Comparison of ENCODE assay signal across 14 cellular contexts in the genomic region with DNA sequence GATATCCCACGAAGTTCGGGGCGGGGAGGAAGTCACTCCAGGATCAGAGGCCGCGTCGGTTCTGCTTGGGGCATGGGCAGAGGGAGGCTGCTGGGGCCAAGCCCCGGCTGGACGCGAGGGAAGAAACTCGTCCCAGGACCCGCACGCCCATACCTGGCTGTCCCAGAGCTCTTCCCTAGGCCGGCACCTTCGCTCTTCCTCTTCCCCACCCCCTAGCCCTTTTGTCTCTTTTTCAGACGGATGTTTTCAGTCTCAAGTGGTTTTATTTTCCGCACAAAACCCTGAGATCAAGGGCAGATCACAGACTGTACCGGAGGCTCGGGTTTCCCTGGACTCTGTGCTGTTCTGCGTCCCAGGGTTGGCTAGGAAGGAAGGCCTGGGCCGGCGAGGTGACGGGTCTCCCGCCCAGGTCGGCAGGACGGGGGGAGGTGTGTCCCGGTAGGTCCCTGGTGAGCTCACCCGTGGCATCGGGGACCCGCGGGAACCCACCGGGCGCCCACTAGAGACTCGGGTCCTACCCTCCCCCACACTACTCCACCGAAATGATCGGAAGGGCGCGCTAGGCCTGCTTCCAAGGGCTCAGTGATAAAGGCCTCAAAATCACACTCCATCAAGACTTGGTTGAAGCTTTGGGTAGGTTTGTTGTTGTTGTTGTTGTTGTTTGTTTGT. TPM values are rescaled to one million over a fixed set of nuclear protein-coding genes. Genes with fewer than 3 reads are reported as not detected.
DNase-seq lines count a peak whose midpoint lies in the region; ATAC-seq, FAIRE-seq and TF ChIP-seq lines count a peak whose summit lies in the region.
"Had no signal": no experiment of that assay in that cellular context is flagged by ENCODE, and none has a peak within 500 bp of the region (broad histone marks: within the 10 kb centered on the region; RNA-seq: fewer than 3 reads in every experiment).

No MANE protein-coding gene starts in this region.

- H3K27ac Mint-ChIP-seq in WTC11, result no peak overlapping the region
- no peak overlapping the region for H3K27ac Mint-ChIP-seq in HFFc6

- H4K20me1 ChIP-seq in endothelial cell of umbilical vein (replicated peaks; ENCODE audit: control insufficient read depth, extremely low read depth, insufficient read depth, low read length), result no peaks in the 10 kb centered on the region
- H4K20me1 ChIP-seq in neural cell (ENCODE audit: insufficient read depth), result peaks cover 7% of the 10 kb centered on the region

- no peak for TF ChIP-seq RAD21 in neural cell (conservative IDR thresholded peaks at IDR 0.05)

- peaks cover 18% of the 10 kb centered on the region for H3K36me3 Mint-ChIP-seq in WTC11
- peaks cover 3% of the 10 kb centered on the region; the same call in 1 of the 2 replicates for H3K36me3 Mint-ChIP-seq in HFFc6 (ENCODE audit: low read depth)

- H3K9me1 ChIP-seq in endothelial cell of umbilical vein (replicated peaks; ENCODE audit: control insufficient read depth, extremely low read depth, insufficient read depth, low read length), result no peaks in the 10 kb centered on the region

- no TSS peak for BruUV-seq in endothelial cell of umbilical vein (replicated peaks; lab: Mats Ljungman, UMichigan)

- no peak for FAIRE-seq in endothelial cell of umbilical vein (lab: Jason Lieb, UNC)
- FAIRE-seq: endometrium had no signal

- peaks cover 66% of the 10 kb centered on the region for H3K27me3 Mint-ChIP-seq in WTC11 (ENCODE audit: low read depth)
- H3K27me3 Mint-ChIP-seq in HFFc6 (ENCODE audit: insufficient read depth), result peaks cover 85% of the 10 kb centered on the region

- H3K9me3 Mint-ChIP-seq in WTC11 (no peaks in the 10 kb centered on the region), HFFc6 (no peaks in the 10 kb centered on the region)

- no peaks in the 10 kb centered on the region for H3F3A ChIP-seq in neural cell (ENCODE audit: insufficient read depth, low read length, poor library complexity, severe bottlenecking)

- H3K36me3 ChIP-seq in HEK293 (ENCODE audit: control insufficient read depth in 2 of 2, insufficient read depth in 1 of 2, low read length in 2 of 2) (peaks cover 0 to 12% of the 10 kb centered on the region in 2 experiments; a peak in 1 of 3 replicates), endothelial cell of umbilical vein (ENCODE audit: control insufficient read depth in 2 of 2, extremely low read depth in 1 of 2, insufficient read depth in 2 of 2, low read length in 2 of 2) (no peaks in the 10 kb centered on the region), neural cell (ENCODE audit: insufficient read depth, low read length) (no peaks in the 10 kb centered on the region)

- H3K9me2 ChIP-seq in neural cell (ENCODE audit: insufficient read depth, low read length), result no peaks in the 10 kb centered on the region

- no peak overlapping the region for H3K4me3 ChIP-seq in HEK293 (ENCODE audit: low read depth, low read length)
- no peak overlapping the region for H3K4me3 ChIP-seq in endothelial cell of umbilical vein (replicated peaks in 1 of 3; ENCODE audit: insufficient read depth in 1 of 3, low read depth in 1 of 3, low read length in 3 of 3)
- H3K4me3 ChIP-seq in neural cell (ENCODE audit: low read length), result peak overlapping the region; percentile 27

- no peak overlapping the region for H2AFZ ChIP-seq in endothelial cell of umbilical vein (ENCODE audit: low read depth, low read length)
- H2AFZ ChIP-seq in neural cell (ENCODE audit: low read depth, low read length), result no peak overlapping the region

- no peak for TF ChIP-seq CTCF in HEK293 (tag by site-specific recombination; IDR thresholded peaks at IDR 0.05)
- TF ChIP-seq CTCF in WTC11 (IDR thresholded peaks at IDR 0.05), result no peak
- no peak for TF ChIP-seq CTCF in endothelial cell of umbilical vein (IDR thresholded peaks at IDR 0.05; ENCODE audit: extremely low read depth in 1 of 2, insufficient read depth in 1 of 2, low read depth in 1 of 2, low read length in 2 of 2)
- TF ChIP-seq CTCF in neural cell (IDR thresholded peaks at IDR 0.05; ENCODE audit: poor library complexity, severe bottlenecking), result no peak
- TF ChIP-seq CTCF in HFFc6 (IDR thresholded peaks at IDR 0.05), result no peak

- H3K4me2 ChIP-seq in endothelial cell of umbilical vein (ENCODE audit: insufficient read depth, low read length) (no peak overlapping the region), neural cell (ENCODE audit: low read length) (no peak overlapping the region)

- H3K9me3 ChIP-seq in HEK293 (ENCODE audit: control insufficient read depth, insufficient read depth, low read depth, low read length) (no peaks in the 10 kb centered on the region), endothelial cell of umbilical vein (replicated peaks; ENCODE audit: control insufficient read depth, insufficient read depth, low read length) (no peaks in the 10 kb centered on the region), neural cell (ENCODE audit: low read length) (no peaks in the 10 kb centered on the region)

- H3K4me3 Mint-ChIP-seq in WTC11 (peak overlapping the region; percentile 71), HFFc6 (no peak overlapping the region; the same call in 1 of the 2 replicates)
- H3K4me3 Mint-ChIP-seq: activated naive CD4-positive, alpha-beta T cell treated with anti-CD3 and anti-CD28 coated beads, Interleukin-2, amount 50 U/mL, for 24 hours had no signal

- CTCF ChIA-PET in HEK293 (lab: Yijun Ruan, JAX) (interaction anchor here (1.0 kb wide), 1 partner anchor 73 kb away, joined by 3 read pairs; no protein-coding TSS in a partner anchor), WTC11 (lab: Charles Lee) (interaction anchor here (0.6 to 2.6 kb wide), 10 partner anchors 10 to 541 kb away, joined by 3 to 10 read pairs (median 4); no protein-coding TSS in a partner anchor), endothelial cell of umbilical vein (lab: Charles Lee) (no interaction called here)

- peaks cover 77% of the 10 kb centered on the region for H3K4me1 Mint-ChIP-seq in WTC11
- peaks cover 30% of the 10 kb centered on the region for H3K4me1 Mint-ChIP-seq in HFFc6 (ENCODE audit: low read depth)

- H3K27me3 ChIP-seq in endothelial cell of umbilical vein (ENCODE audit: control insufficient read depth in 2 of 2, insufficient read depth in 2 of 2, low read length in 2 of 2), result peaks cover 86 to 98% of the 10 kb centered on the region in 2 experiments
- peaks cover 78% of the 10 kb centered on the region for H3K27me3 ChIP-seq in neural cell (ENCODE audit: insufficient read depth, low read depth, low read length)

- intact Hi-C loops in endothelial cell of umbilical vein (cut with micrococcal nuclease), result loop anchor here (5.0 kb wide), 1 partner anchor 243 kb away; no protein-coding TSS in a partner anchor

- no peak overlapping the region for H3K9ac ChIP-seq in endothelial cell of umbilical vein (replicated peaks; ENCODE audit: extremely low read depth, insufficient read depth, low read length)
- no peak overlapping the region for H3K9ac ChIP-seq in neural cell (ENCODE audit: low read length)

- dilution Hi-C loops in endothelial cell of umbilical vein (cut with MboI; ENCODE audit: extremely low pct_ligation_motif_present, low sequenced_read_pairs), result no loop called here

- TF ChIP-seq EP300 in neural cell (conservative IDR thresholded peaks at IDR 0.05; ENCODE audit: poor library complexity, severe bottlenecking), result no peak

- H3K79me2 ChIP-seq in endothelial cell of umbilical vein (ENCODE audit: control insufficient read depth, insufficient read depth, low read length) (no peaks in the 10 kb centered on the region), neural cell (replicated peaks; ENCODE audit: insufficient read depth, low read length) (peaks cover 78% of the 10 kb centered on the region)

- peaks cover 12% of the 10 kb centered on the region for H3K4me1 ChIP-seq in HEK293 (ENCODE audit: control insufficient read depth, insufficient read depth, low read length)
- no peaks in the 10 kb centered on the region for H3K4me1 ChIP-seq in endothelial cell of umbilical vein (ENCODE audit: control insufficient read depth, extremely low read depth, insufficient read depth, low read length)

- DNase-seq in WTC11 (ENCODE audit: low spot score), result peak; percentile 51
- no peak for DNase-seq in endothelial cell of umbilical vein (ENCODE audit: low read depth, low spot score)
- no peak for DNase-seq in NCI-H446 (lab: John Stamatoyannopoulos, UW)
- DNase-seq in HFFc6, result no peak
- no peak for DNase-seq in stimulated activated CD4-positive, alpha-beta T cell treated with anti-CD3 and anti-CD28 coated beads, Interleukin-4, amount 100 ng/mL, for 24 hours
- DNase-seq: GOT3, hypothalamus, IMR-90, NCI-H1436 treated with DMSO at 0.1 percent for 48 hours had no signal

- peak; percentile 9 for ATAC-seq in WTC11
- ATAC-seq in HG03039 (IDR thresholded peaks at IDR 0.05; ENCODE audit: unreplicated experiment), result no peak

- H3K27ac ChIP-seq in HEK293 (ENCODE audit: extremely low read depth, low read depth, low read length) (no peak overlapping the region), endothelial cell of umbilical vein (ENCODE audit: insufficient read depth, low read depth, low read length) (no peak overlapping the region), neural cell (ENCODE audit: low read length) (no peak overlapping the region)

- TF ChIP-seq POLR2A in endothelial cell of umbilical vein (IDR thresholded peaks at IDR 0.05; ENCODE audit: low read depth, low read length), result no peak

- POLR2A ChIA-PET in HEK293 (lab: Yijun Ruan, JAX), result no interaction called here
- POLR2A ChIA-PET in WTC11 (lab: Charles Lee), result interaction anchor here (0.6 to 3.1 kb wide), 8 partner anchors 9 to 99 kb away, joined by 3 to 23 read pairs (median 4); a partner anchor contains a TSS
- POLR2A ChIA-PET in endothelial cell of umbilical vein (lab: Charles Lee), result no interaction called here

RNA-seq across cellular contexts. Expression of a gene that starts 7.9 kb away (rescaled TPM):
- total RNA-seq in WTC11 (2021), result 344 to 379 TPM (median 376 TPM) in 3 replicates
- not detected in 2 replicates for total RNA-seq in endothelial cell of umbilical vein
- polyA plus RNA-seq in endothelial cell of umbilical vein, result 0.03 TPM in 1 of 2 replicates, not detected in the other
- not detected in 2 replicates for polyA plus RNA-seq in endothelial cell of umbilical vein (2011; cell fraction: cytosol; rRNA removed)
- not detected in 2 replicates for polyA plus RNA-seq in endothelial cell of umbilical vein (2011; cell fraction: nucleus; rRNA removed)
- polyA plus RNA-seq in endothelial cell of umbilical vein (2012), result not detected in 2 replicates
- not detected in 2 replicates for polyA minus RNA-seq in endothelial cell of umbilical vein
- 7.9 TPM for polyA minus RNA-seq in endothelial cell of umbilical vein (2011; cell fraction: cytosol; rRNA and poly(A)+ RNA removed)
- polyA minus RNA-seq in endothelial cell of umbilical vein (2011; cell fraction: nucleus; rRNA and poly(A)+ RNA removed), result not detected in 2 replicates
- 10.6 and 13.8 TPM in 2 replicates for polyA plus RNA-seq in neural cell
- polyA minus RNA-seq in neural cell, result 16.1 and 17.2 TPM in 2 replicates
- total RNA-seq in HFFc6 (2021; fragmentation: NEBNext Ultra II Directional; extraction: Animal tissue kit (Norgen Biotek cat#: 25700)), result 1 to 10 TPM in 3 of 6 experiments, under 1 TPM in 2, not detected in 1; 0.07 to 1.9 (median 1.2) TPM
- total RNA-seq: IMR-90 had no signal
- polyA plus RNA-seq: IMR-90 had no signal

RNA-seq across cellular contexts. Expression of a gene that starts 17.9 kb away (rescaled TPM):
- total RNA-seq in WTC11 (2021), result 46.4 to 51.6 TPM (median 51.1 TPM) in 3 replicates
- total RNA-seq in endothelial cell of umbilical vein, result not detected in 2 replicates
- not detected in 2 replicates for polyA plus RNA-seq in endothelial cell of umbilical vein
- not detected in 2 replicates for polyA plus RNA-seq in endothelial cell of umbilical vein (2011; cell fraction: cytosol; rRNA removed)
- not detected in 2 replicates for polyA plus RNA-seq in endothelial cell of umbilical vein (2011; cell fraction: nucleus; rRNA removed)
- polyA plus RNA-seq in endothelial cell of umbilical vein (2012), result not detected in 2 replicates
- 0.04 TPM in 1 of 2 replicates, not detected in the other for polyA minus RNA-seq in endothelial cell of umbilical vein
- polyA minus RNA-seq in endothelial cell of umbilical vein (2011; cell fraction: cytosol; rRNA and poly(A)+ RNA removed), result 2.3 TPM
- polyA minus RNA-seq in endothelial cell of umbilical vein (2011; cell fraction: nucleus; rRNA and poly(A)+ RNA removed), result not detected in 2 replicates
- polyA plus RNA-seq in neural cell, result 0.94 and 0.98 TPM in 2 replicates
- 1.9 and 2.7 TPM in 2 replicates for polyA minus RNA-seq in neural cell
- not detected for total RNA-seq in HFFc6 (2021; fragmentation: NEBNext Ultra II Directional; extraction: Animal tissue kit (Norgen Biotek cat#: 25700))
- total RNA-seq: IMR-90 had no signal
- polyA plus RNA-seq: IMR-90 had no signal

Comparison
In these comparisons a context has a peak if more than half of its experiments do, and no peak if none do; other contexts are left out.
1. RNA of a gene that starts 7.9 kb away (total RNA-seq): 344 to 379 TPM in WTC11; 0.07 to 1.9 TPM in HFFc6 and not detected in endothelial cell of umbilical vein; every median in the first group is over 100 times any median in the second.
2. RNA of a gene that starts 17.9 kb away (total RNA-seq): 46.4 to 51.6 TPM in WTC11; not detected in endothelial cell of umbilical vein and not detected in HFFc6; every median in the first group is over 10 times any median in the second.